2 cellular contexts compared by ENCODE assay signal in the genomic region with DNA sequence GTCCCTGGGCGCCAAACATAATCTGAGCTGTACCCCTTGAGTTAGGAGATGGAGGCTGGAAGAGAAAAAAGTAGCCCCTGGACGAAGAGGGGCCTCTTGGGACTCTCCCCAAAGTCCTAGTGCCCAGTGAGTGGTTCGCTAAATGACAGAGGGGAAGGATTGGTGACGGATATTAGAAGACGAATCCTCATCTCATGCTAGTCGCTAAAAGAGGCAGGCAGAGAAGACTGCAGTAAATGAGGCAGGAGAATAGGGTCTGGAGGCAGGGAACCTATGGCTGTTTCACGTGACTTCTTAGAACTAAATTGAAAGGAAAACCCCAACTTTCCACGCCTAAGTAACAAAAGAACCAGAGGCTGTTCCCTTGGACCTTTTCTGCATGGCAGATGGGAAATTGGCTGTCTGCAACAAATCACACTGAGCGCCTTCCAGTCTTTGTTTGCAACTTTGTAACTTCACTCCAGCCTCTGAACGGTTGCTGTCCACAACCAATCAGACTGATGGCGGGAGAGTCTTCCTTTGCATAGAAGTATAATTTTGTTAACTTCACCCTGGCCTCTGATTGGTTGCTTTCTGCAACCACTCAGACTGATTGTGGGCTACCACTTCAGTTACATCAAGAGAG.
A peak's percentile ranks its signal among the peaks of the same experiment; 100 is the strongest.
TF ChIP-seq lines count a peak whose summit lies in the region.

No MANE protein-coding gene starts in this region.

TF ChIP-seq in WTC11, 78 proteins besides CTCF, POLR2A, EP300 and RAD21 (continued from another document):
- TF ChIP-seq, protein P1, sequence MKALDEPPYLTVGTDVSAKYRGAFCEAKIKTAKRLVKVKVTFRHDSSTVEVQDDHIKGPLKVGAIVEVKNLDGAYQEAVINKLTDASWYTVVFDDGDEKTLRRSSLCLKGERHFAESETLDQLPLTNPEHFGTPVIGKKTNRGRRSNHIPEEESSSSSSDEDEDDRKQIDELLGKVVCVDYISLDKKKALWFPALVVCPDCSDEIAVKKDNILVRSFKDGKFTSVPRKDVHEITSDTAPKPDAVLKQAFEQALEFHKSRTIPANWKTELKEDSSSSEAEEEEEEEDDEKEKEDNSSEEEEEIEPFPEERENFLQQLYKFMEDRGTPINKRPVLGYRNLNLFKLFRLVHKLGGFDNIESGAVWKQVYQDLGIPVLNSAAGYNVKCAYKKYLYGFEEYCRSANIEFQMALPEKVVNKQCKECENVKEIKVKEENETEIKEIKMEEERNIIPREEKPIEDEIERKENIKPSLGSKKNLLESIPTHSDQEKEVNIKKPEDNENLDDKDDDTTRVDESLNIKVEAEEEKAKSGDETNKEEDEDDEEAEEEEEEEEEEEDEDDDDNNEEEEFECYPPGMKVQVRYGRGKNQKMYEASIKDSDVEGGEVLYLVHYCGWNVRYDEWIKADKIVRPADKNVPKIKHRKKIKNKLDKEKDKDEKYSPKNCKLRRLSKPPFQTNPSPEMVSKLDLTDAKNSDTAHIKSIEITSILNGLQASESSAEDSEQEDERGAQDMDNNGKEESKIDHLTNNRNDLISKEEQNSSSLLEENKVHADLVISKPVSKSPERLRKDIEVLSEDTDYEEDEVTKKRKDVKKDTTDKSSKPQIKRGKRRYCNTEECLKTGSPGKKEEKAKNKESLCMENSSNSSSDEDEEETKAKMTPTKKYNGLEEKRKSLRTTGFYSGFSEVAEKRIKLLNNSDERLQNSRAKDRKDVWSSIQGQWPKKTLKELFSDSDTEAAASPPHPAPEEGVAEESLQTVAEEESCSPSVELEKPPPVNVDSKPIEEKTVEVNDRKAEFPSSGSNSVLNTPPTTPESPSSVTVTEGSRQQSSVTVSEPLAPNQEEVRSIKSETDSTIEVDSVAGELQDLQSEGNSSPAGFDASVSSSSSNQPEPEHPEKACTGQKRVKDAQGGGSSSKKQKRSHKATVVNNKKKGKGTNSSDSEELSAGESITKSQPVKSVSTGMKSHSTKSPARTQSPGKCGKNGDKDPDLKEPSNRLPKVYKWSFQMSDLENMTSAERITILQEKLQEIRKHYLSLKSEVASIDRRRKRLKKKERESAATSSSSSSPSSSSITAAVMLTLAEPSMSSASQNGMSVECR (CRISPR knock-in tag; IDR thresholded peaks at IDR 0.05; ENCODE audit: borderline replicate concordance): no peak
- TF ChIP-seq ZNF396 (CRISPR knock-in tag; IDR thresholded peaks at IDR 0.05; ENCODE audit: borderline replicate concordance) (no peak), EMX1 (CRISPR knock-in tag; IDR thresholded peaks at IDR 0.05) (no peak), KAT7 (CRISPR knock-in tag; IDR thresholded peaks at IDR 0.05; ENCODE audit: borderline replicate concordance) (no peak), ZNF671 (CRISPR knock-in tag; IDR thresholded peaks at IDR 0.05) (no peak), GRHL2 (CRISPR knock-in tag; IDR thresholded peaks at IDR 0.05; ENCODE audit: insufficient replicate concordance, severe bottlenecking) (no peak), NR3C1 (CRISPR knock-in tag; conservative IDR thresholded peaks at IDR 0.05; ENCODE audit: low read depth) (no peak)

TF ChIP-seq in HepG2, 621 proteins besides CTCF, POLR2A, EP300 and RAD21 (continued from another document):
- TF ChIP-seq, protein P2, sequence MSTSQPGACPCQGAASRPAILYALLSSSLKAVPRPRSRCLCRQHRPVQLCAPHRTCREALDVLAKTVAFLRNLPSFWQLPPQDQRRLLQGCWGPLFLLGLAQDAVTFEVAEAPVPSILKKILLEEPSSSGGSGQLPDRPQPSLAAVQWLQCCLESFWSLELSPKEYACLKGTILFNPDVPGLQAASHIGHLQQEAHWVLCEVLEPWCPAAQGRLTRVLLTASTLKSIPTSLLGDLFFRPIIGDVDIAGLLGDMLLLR (CRISPR knock-in tag; IDR thresholded peaks at IDR 0.05): 0 out of 2 replicates have a peak, but pooled peaks have one; percentile 11
- TF ChIP-seq, protein P3, sequence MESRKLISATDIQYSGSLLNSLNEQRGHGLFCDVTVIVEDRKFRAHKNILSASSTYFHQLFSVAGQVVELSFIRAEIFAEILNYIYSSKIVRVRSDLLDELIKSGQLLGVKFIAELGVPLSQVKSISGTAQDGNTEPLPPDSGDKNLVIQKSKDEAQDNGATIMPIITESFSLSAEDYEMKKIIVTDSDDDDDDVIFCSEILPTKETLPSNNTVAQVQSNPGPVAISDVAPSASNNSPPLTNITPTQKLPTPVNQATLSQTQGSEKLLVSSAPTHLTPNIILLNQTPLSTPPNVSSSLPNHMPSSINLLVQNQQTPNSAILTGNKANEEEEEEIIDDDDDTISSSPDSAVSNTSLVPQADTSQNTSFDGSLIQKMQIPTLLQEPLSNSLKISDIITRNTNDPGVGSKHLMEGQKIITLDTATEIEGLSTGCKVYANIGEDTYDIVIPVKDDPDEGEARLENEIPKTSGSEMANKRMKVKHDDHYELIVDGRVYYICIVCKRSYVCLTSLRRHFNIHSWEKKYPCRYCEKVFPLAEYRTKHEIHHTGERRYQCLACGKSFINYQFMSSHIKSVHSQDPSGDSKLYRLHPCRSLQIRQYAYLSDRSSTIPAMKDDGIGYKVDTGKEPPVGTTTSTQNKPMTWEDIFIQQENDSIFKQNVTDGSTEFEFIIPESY (CRISPR knock-in tag; IDR thresholded peaks at IDR 0.05): 0 out of 2 replicates have a peak, but pooled peaks have one; percentile 25
- peak; percentile 25; the same call in 1 of the 2 replicates for TF ChIP-seq NFYC (CRISPR knock-in tag; IDR thresholded peaks at IDR 0.05)
- TF ChIP-seq NFYB (CRISPR knock-in tag; IDR thresholded peaks at IDR 0.05): peak; percentile 48
- TF ChIP-seq, protein P4, sequence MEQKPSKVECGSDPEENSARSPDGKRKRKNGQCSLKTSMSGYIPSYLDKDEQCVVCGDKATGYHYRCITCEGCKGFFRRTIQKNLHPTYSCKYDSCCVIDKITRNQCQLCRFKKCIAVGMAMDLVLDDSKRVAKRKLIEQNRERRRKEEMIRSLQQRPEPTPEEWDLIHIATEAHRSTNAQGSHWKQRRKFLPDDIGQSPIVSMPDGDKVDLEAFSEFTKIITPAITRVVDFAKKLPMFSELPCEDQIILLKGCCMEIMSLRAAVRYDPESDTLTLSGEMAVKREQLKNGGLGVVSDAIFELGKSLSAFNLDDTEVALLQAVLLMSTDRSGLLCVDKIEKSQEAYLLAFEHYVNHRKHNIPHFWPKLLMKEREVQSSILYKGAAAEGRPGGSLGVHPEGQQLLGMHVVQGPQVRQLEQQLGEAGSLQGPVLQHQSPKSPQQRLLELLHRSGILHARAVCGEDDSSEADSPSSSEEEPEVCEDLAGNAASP (CRISPR knock-in tag; IDR thresholded peaks at IDR 0.05; ENCODE audit: borderline replicate concordance): no peak
- TF ChIP-seq SRSF9 (IDR thresholded peaks at IDR 0.05; ENCODE audit: borderline replicate concordance, insufficient read depth, low read depth, low read length, poor library complexity, severe bottlenecking): no peak
- TF ChIP-seq SIX1 (CRISPR knock-in tag; IDR thresholded peaks at IDR 0.05; ENCODE audit: borderline replicate concordance): no peak
- TF ChIP-seq ZNF607 (CRISPR knock-in tag; IDR thresholded peaks at IDR 0.05; ENCODE audit: borderline replicate concordance): no peak
- 0 out of 2 replicates have a peak, but pooled peaks have one; percentile 24 for TF ChIP-seq CHD4 (IDR thresholded peaks at IDR 0.05; ENCODE audit: borderline replicate concordance, low read length)
- peak; percentile 79; the same call in 1 of the 2 replicates for TF ChIP-seq EHMT2 (IDR thresholded peaks at IDR 0.05; ENCODE audit: borderline replicate concordance, low read depth, low read length)
